Comparison of ENCODE assay signal across 1 cellular context in genomic region chr1:117388328-117388727, GRCh38.
TF ChIP-seq lines count a peak whose summit lies in the region.

No MANE protein-coding gene starts in this region.

TF ChIP-seq in K562, 482 proteins besides CTCF, POLR2A, EP300 and RAD21 (continued from another document):
- TF ChIP-seq ZNF398 (CRISPR knock-in tag; IDR thresholded peaks at IDR 0.05) (no peak), ZNF699 (CRISPR knock-in tag; IDR thresholded peaks at IDR 0.05; ENCODE audit: insufficient replicate concordance) (no peak), ZNF212 (CRISPR knock-in tag; IDR thresholded peaks at IDR 0.05) (no peak), IFI16 (CRISPR knock-in tag; IDR thresholded peaks at IDR 0.05) (no peak)
